Comparison of ENCODE assay signal across 8 cellular contexts in genomic region chr1:84506002-84506728, GRCh38. TPM values are rescaled to one million over a fixed set of nuclear protein-coding genes. Genes with fewer than 3 reads are reported as not detected.
DNase-seq lines count a peak whose midpoint lies in the region; ATAC-seq and TF ChIP-seq lines count a peak whose summit lies in the region.

GNG5 (minus strand) TSS chr1:84506581; CDS start chr1:84506091, 490 bp downstream.
SPATA1 (plus strand) TSS chr1:84506386; CDS start chr1:84516360, 9,974 bp downstream.

- peak; percentile 75 for ATAC-seq in GM19043 (IDR thresholded peaks at IDR 0.05; ENCODE audit: low read depth, unreplicated experiment)
- peak; percentile 83 for ATAC-seq in HG03354 (IDR thresholded peaks at IDR 0.05; ENCODE audit: poor library complexity, severe bottlenecking, unreplicated experiment)

- DNase-seq in AG20443 (ENCODE audit: low spot score) (peak; percentile 99), NCI-H446 (lab: John Stamatoyannopoulos, UW) (peak; percentile 97 to 98), cerebellum (ENCODE audit: low spot score) (peak; percentile 91), kidney epithelial cell (ENCODE audit: low read depth) (peak; percentile 79)
- peak; percentile 97 for DNase-seq in activated CD4-positive, CD25-positive, alpha-beta regulatory T cell treated with anti-CD3 and anti-CD28 coated beads, Interleukin-2, amount 50 U/mL, for 72 hours
- DNase-seq in stimulated activated CD4-positive, alpha-beta T cell treated with anti-CD3 and anti-CD28 coated beads, Interleukin-15, amount 100 ng/mL, for 24 hours = peak; percentile 99

- H3K4me3 ChIP-seq in kidney epithelial cell (ENCODE audit: low read depth, low read length) = peak within 1 kb of the TSS; percentile 96

- no peaks in the 10 kb centered on the region for H3K36me3 ChIP-seq in kidney epithelial cell (ENCODE audit: control insufficient read depth, insufficient read depth, low read length)

- H3K27me3 ChIP-seq in kidney epithelial cell (ENCODE audit: control insufficient read depth, insufficient read depth, low read length) = no peaks in the 10 kb centered on the region

- no peak for TF ChIP-seq CTCF in kidney epithelial cell (IDR thresholded peaks at IDR 0.05; ENCODE audit: insufficient read depth, low read length, poor library complexity, severe bottlenecking)

RNA-seq across cellular contexts. Expression of gene GNG5, which starts in this region (rescaled TPM):
- 7.4 TPM for total RNA-seq in cerebellum
- total RNA-seq in kidney epithelial cell = 93.6 and 141 TPM in 2 replicates

RNA-seq across cellular contexts. Expression of gene SPATA1, which starts in this region (rescaled TPM):
- 2.0 TPM for total RNA-seq in cerebellum
- not detected in 2 replicates for total RNA-seq in kidney epithelial cell

Comparison
In these comparisons a context has a peak if more than half of its experiments do, and no peak if none do; other contexts are left out.
1. Peak in every context shown above with its lines: DNase-seq, ATAC-seq and H3K4me3 ChIP-seq.
2. RNA of gene GNG5 (total RNA-seq): 93.6 to 141 TPM in kidney epithelial cell; 7.4 TPM in cerebellum (single experiment); every median in the first group is over 10 times any median in the second.